ENCODE assay signal across 14 cellular contexts in genomic region chr6:12331951-12332749, GRCh38. TPM values are rescaled to one million over a fixed set of nuclear protein-coding genes. Genes with fewer than 3 reads are reported as not detected.
A peak's percentile ranks its signal among the peaks of the same experiment; 100 is the strongest.
DNase-seq lines count a peak whose midpoint lies in the region; ATAC-seq and TF ChIP-seq lines count a peak whose summit lies in the region.
"Had no signal": no experiment of that assay in that cellular context is flagged by ENCODE, and none has a peak within 500 bp of the region (broad histone marks: within the 10 kb centered on the region; RNA-seq: fewer than 3 reads in every experiment).

No MANE protein-coding gene starts in this region.

- H3K9me2 ChIP-seq in hepatocyte (replicated peaks; ENCODE audit: insufficient read depth) = no peaks in the 10 kb centered on the region

- in situ Hi-C loops in gastrocnemius medialis (cut with MboI; ENCODE audit: low sequenced_read_pairs in 4 of 4) = no loop called here

- H3K4me3 ChIP-seq in hepatocyte = no peak overlapping the region
- no peak overlapping the region for H3K4me3 ChIP-seq in smooth muscle cell
- no peak overlapping the region for H3K4me3 ChIP-seq in gastrocnemius medialis

- peaks cover 11% of the 10 kb centered on the region for H3F3A ChIP-seq in smooth muscle cell (ENCODE audit: low read depth)

- H3K4me2 ChIP-seq in hepatocyte (no peak overlapping the region), smooth muscle cell (peak overlapping the region; percentile 51)

- H3K27me3 ChIP-seq in hepatocyte (no peaks in the 10 kb centered on the region), smooth muscle cell (ENCODE audit: low read depth) (no peaks in the 10 kb centered on the region), gastrocnemius medialis (no peaks in the 10 kb centered on the region)

- TF ChIP-seq POLR2A in gastrocnemius medialis (IDR thresholded peaks at IDR 0.05) = no peak

- peaks cover 11% of the 10 kb centered on the region for H3K4me1 ChIP-seq in hepatocyte (ENCODE audit: insufficient read depth)
- H3K4me1 ChIP-seq in smooth muscle cell (ENCODE audit: low read depth) = peaks cover 15% of the 10 kb centered on the region
- no peaks in the 10 kb centered on the region for H3K4me1 ChIP-seq in gastrocnemius medialis

- H3K9me3 ChIP-seq in hepatocyte (ENCODE audit: low read depth) (no peaks in the 10 kb centered on the region), smooth muscle cell (replicated peaks; ENCODE audit: low read depth) (no peaks in the 10 kb centered on the region), gastrocnemius medialis (no peaks in the 10 kb centered on the region)

- TF ChIP-seq CTCF in hepatocyte (IDR thresholded peaks at IDR 0.05; ENCODE audit: poor library complexity) (no peak), smooth muscle cell (IDR thresholded peaks at IDR 0.05; ENCODE audit: borderline replicate concordance, insufficient read depth, poor library complexity, severe bottlenecking) (no peak), gastrocnemius medialis (IDR thresholded peaks at IDR 0.05 in 4 of 5, conservative IDR thresholded peaks at IDR 0.05 in 1 of 5) (no peak)

- H3K36me3 ChIP-seq in hepatocyte (replicated peaks; ENCODE audit: insufficient read depth, low read depth) = no peaks in the 10 kb centered on the region
- no peaks in the 10 kb centered on the region for H3K36me3 ChIP-seq in smooth muscle cell (ENCODE audit: low read depth)
- no peaks in the 10 kb centered on the region for H3K36me3 ChIP-seq in gastrocnemius medialis

- H3K27ac ChIP-seq in hepatocyte = peak overlapping the region; percentile 89
- H3K27ac ChIP-seq in smooth muscle cell (ENCODE audit: low read depth) = peak overlapping the region; percentile 36
- H3K27ac ChIP-seq in gastrocnemius medialis = no peak overlapping the region

- peak overlapping the region; percentile 32 for H3K9ac ChIP-seq in smooth muscle cell (ENCODE audit: low read depth)

- no peak for ATAC-seq in GM19035 (IDR thresholded peaks at IDR 0.05; ENCODE audit: unreplicated experiment)
- no peak for ATAC-seq in gastrocnemius medialis

- intact Hi-C loops in gastrocnemius medialis (cut with DNase I; ENCODE audit: low total_unique reads) = no loop called here

- no peaks in the 10 kb centered on the region for H4K20me1 ChIP-seq in hepatocyte (ENCODE audit: insufficient read depth, poor library complexity, severe bottlenecking)
- H4K20me1 ChIP-seq in smooth muscle cell (ENCODE audit: low read depth) = no peaks in the 10 kb centered on the region

- peak; percentile 14 for DNase-seq in HCEC 1CT
- DNase-seq in UCSD-AML1 (lab: John Stamatoyannopoulos, UW; ENCODE audit: unreplicated experiment) = peak; percentile 28
- peak; percentile 80 for DNase-seq in hepatocyte (ENCODE audit: low spot score)
- no peak for DNase-seq in smooth muscle cell (lab: John Stamatoyannopoulos, UW; ENCODE audit: unreplicated experiment)
- DNase-seq in stimulated activated CD4-positive, alpha-beta T cell treated with anti-CD3 and anti-CD28 coated beads, Interleukin-12 subunit alpha, Interleukin-12 subunit beta, amount 100 ng/mL, for 4 hours = no peak
- DNase-seq in NCI-H1694 (lab: John Stamatoyannopoulos, UW) = no peak
- no peak for DNase-seq in gastrocnemius medialis
- DNase-seq: DMS79; effector CD4-positive, alpha-beta T cell; hypothalamus; midbrain; retina; RPMI8226 had no signal

- H2AFZ ChIP-seq in hepatocyte = no peak overlapping the region
- no peak overlapping the region for H2AFZ ChIP-seq in smooth muscle cell (ENCODE audit: low read depth)

- WGBS in hepatocyte (ENCODE audit: low lambda C conversion rate, missing lambda C conversion rate) = 60% methylated on average over 8 of the region's 8 CpGs
- WGBS in smooth muscle cell (ENCODE audit: low lambda C conversion rate) = 69% methylated on average over 8 of the region's 8 CpGs

- no peaks in the 10 kb centered on the region for H3K79me2 ChIP-seq in hepatocyte
- H3K79me2 ChIP-seq in smooth muscle cell (ENCODE audit: low read depth) = no peaks in the 10 kb centered on the region

RNA-seq across cellular contexts. Expression of gene EDN1, which starts 42.0 kb away (rescaled TPM):
- total RNA-seq in hepatocyte (25.0 and 26.7 TPM in 2 replicates), smooth muscle cell (20.0 and 22.0 TPM in 2 replicates), gastrocnemius medialis (10 to 100 TPM in 1 of 4 donors, 1 to 10 TPM in 3; 7.4 to 12.0 (median 9.3) TPM)
- polyA plus RNA-seq in hepatocyte (40.7 and 41.8 TPM in 2 replicates), smooth muscle cell (8.2 and 18.6 TPM in 2 replicates)

Comparison
In these comparisons a context has a peak if more than half of its experiments do, and no peak if none do; other contexts are left out.
1. DNase-seq: peak in HCEC 1CT (single experiment), UCSD-AML1 (single experiment) and hepatocyte (single experiment); none in smooth muscle cell (single experiment), stimulated activated CD4-positive, alpha-beta T cell treated with anti-CD3 and anti-CD28 coated beads, Interleukin-12 subunit alpha, Interleukin-12 subunit beta, amount 100 ng/mL, for 4 hours (single experiment), NCI-H1694 (single experiment) and gastrocnemius medialis (0 of 2).
2. H3K27ac ChIP-seq: peak in hepatocyte (single experiment) and smooth muscle cell (single experiment); none in gastrocnemius medialis (0 of 4).